Comparison of ENCODE assay signal across 20 cellular contexts in genomic region chr1:9071554-9072235, GRCh38. TPM values are rescaled to one million over a fixed set of nuclear protein-coding genes. Genes with fewer than 3 reads are reported as not detected.
"Had no signal": no experiment of that assay in that cellular context is flagged by ENCODE, and none has a peak within 500 bp of the region (broad histone marks: within the 10 kb centered on the region; RNA-seq: fewer than 3 reads in every experiment).

No MANE protein-coding gene starts in this region.

- H3K9me3 Mint-ChIP-seq: activated naive CD8-positive, alpha-beta T cell treated with anti-CD3 and anti-CD28 coated beads, Interleukin-2, amount 50 U/mL, for 24 hours; activated T-helper 1 cell treated with anti-CD3 and anti-CD28 coated beads, Interleukin-12 subunit alpha, Interleukin-12 subunit beta, Interleukin-2, Interleukin-4 antibody, amounts not matched to agents 30 ng/mL and 10 ng/mL and 1 ng/mL, durations not matched to agents 14 hours and 24 hours and 36 hours; natural killer cell; stimulated activated naive CD8-positive, alpha-beta T cell treated with anti-CD3 and anti-CD28 coated beads, Interleukin-15, Interleukin-2, amounts not matched to agents 100 ng/mL and 50 ng/mL, for 24 hours had no signal

- H3K27me3 ChIP-seq: gastrocnemius medialis, heart right ventricle, right lobe of liver had no signal

- H3K4me3 ChIP-seq: gastrocnemius medialis, heart right ventricle, psoas muscle, right lobe of liver, thoracic aorta had no signal

- H3K4me3 Mint-ChIP-seq: activated naive CD8-positive, alpha-beta T cell treated with anti-CD3 and anti-CD28 coated beads, Interleukin-2, amount 50 U/mL, for 24 hours; activated T-helper 1 cell treated with anti-CD3 and anti-CD28 coated beads, Interleukin-12 subunit alpha, Interleukin-12 subunit beta, Interleukin-2, Interleukin-4 antibody, amounts not matched to agents 30 ng/mL and 10 ng/mL and 1 ng/mL, durations not matched to agents 14 hours and 24 hours and 36 hours; natural killer cell; stimulated activated naive CD8-positive, alpha-beta T cell treated with anti-CD3 and anti-CD28 coated beads, Interleukin-15, Interleukin-2, amounts not matched to agents 100 ng/mL and 50 ng/mL, for 24 hours had no signal

- H3K36me3 ChIP-seq: gastrocnemius medialis, heart right ventricle, right lobe of liver, thoracic aorta had no signal

- H3K4me1 ChIP-seq: right lobe of liver had no signal

- H3K27ac Mint-ChIP-seq: activated naive CD8-positive, alpha-beta T cell treated with anti-CD3 and anti-CD28 coated beads, Interleukin-2, amount 50 U/mL, for 24 hours; activated T-helper 1 cell treated with anti-CD3 and anti-CD28 coated beads, Interleukin-12 subunit alpha, Interleukin-12 subunit beta, Interleukin-2, Interleukin-4 antibody, amounts not matched to agents 30 ng/mL and 10 ng/mL and 1 ng/mL, durations not matched to agents 14 hours and 24 hours and 36 hours; natural killer cell; stimulated activated naive CD8-positive, alpha-beta T cell treated with anti-CD3 and anti-CD28 coated beads, Interleukin-15, Interleukin-2, amounts not matched to agents 100 ng/mL and 50 ng/mL, for 24 hours had no signal

- ATAC-seq: activated naive CD8-positive, alpha-beta T cell treated with anti-CD3 and anti-CD28 coated beads, Interleukin-2, amount 50 U/mL, for 24 hours; gastrocnemius medialis; natural killer cell; psoas muscle had no signal

- DNase-seq: activated CD4-positive, alpha-beta T cell treated with anti-CD3 and anti-CD28 coated beads for 4 hours; activated naive CD4-positive, alpha-beta T cell treated with Interleukin-2 at 50 U/mL for 16 hours; activated naive CD8-positive, alpha-beta T cell treated with anti-CD3 and anti-CD28 coated beads, Interleukin-2, amount 50 U/mL, for 24 hours; gastrocnemius medialis; heart right ventricle; kidney; natural killer cell; psoas muscle; right lobe of liver; stimulated activated CD4-positive, alpha-beta T cell treated with anti-CD3 and anti-CD28 coated beads, Interleukin-12 subunit alpha, Interleukin-12 subunit beta, amount 100 ng/mL, for 4 hours; T-helper 9 cell had no signal

- H3K36me3 Mint-ChIP-seq: natural killer cell had no signal

- H3K27ac ChIP-seq: heart right ventricle, psoas muscle, right lobe of liver, thoracic aorta had no signal

- H3K9me3 ChIP-seq: gastrocnemius medialis, heart right ventricle, psoas muscle, right lobe of liver, thoracic aorta had no signal

RNA-seq across cellular contexts. Expression of gene SLC2A5, which starts 2.3 kb away (rescaled TPM):
- total RNA-seq: natural killer cell had no signal

RNA-seq across cellular contexts. Expression of gene SLC2A7, which starts 45.5 kb away (rescaled TPM):
- total RNA-seq: activated T-helper 1 cell treated with anti-CD3 and anti-CD28 coated beads, Interleukin-12 subunit alpha, Interleukin-12 subunit beta, Interleukin-2, Interleukin-4 antibody, amounts not matched to agents 30 ng/mL and 10 ng/mL and 1 ng/mL, durations not matched to agents 14 hours and 24 hours and 36 hours; astrocyte; fibroblast of lung; gastrocnemius medialis; kidney; lung microvascular endothelial cell; mucosa of gallbladder; natural killer cell; omental fat pad; psoas muscle; right lobe of liver; thoracic aorta; urinary bladder had no signal
- polyA plus RNA-seq: fibroblast of lung, heart right ventricle, psoas muscle, urinary bladder had no signal
